In genomic region chr22:39293766-39294368, GRCh38 we compare ENCODE assay signal across 17 cellular contexts. TPM values are rescaled to one million over a fixed set of nuclear protein-coding genes. Genes with fewer than 3 reads are reported as not detected.
A peak's percentile ranks its signal among the peaks of the same experiment; 100 is the strongest.
DNase-seq lines count a peak whose midpoint lies in the region; ATAC-seq and TF ChIP-seq lines count a peak whose summit lies in the region.
"Had no signal": no experiment of that assay in that cellular context is flagged by ENCODE, and none has a peak within 500 bp of the region (broad histone marks: within the 10 kb centered on the region; RNA-seq: fewer than 3 reads in every experiment).

No MANE protein-coding gene starts in this region.

- peaks cover 55% of the 10 kb centered on the region for H3K4me1 ChIP-seq in left ventricle myocardium inferior

- H3K36me3 ChIP-seq in left ventricle myocardium inferior: no peaks in the 10 kb centered on the region
- H3K36me3 ChIP-seq: SJSA1 had no signal

- no peak for DNase-seq in left ventricle myocardium inferior
- no peak for DNase-seq in cardiac septum (ENCODE audit: low spot score)
- no peak for DNase-seq in neural crest cell (ENCODE audit: low read depth, low spot score)
- DNase-seq in GM03348 (ENCODE audit: low spot score): no peak
- DNase-seq in HCEC 1CT: no peak
- DNase-seq: CD4-positive, alpha-beta memory T cell; DND-41; GF-D8; GOT3; MV-4-11; NCI-H1436; NCI-H2029 treated with DMSO at 0.1 percent for 48 hours; NCI-H524 had no signal

- ATAC-seq in SK-N-SH treated with all-trans-retinoic acid at 6 μM for 48 hours: no peak
- ATAC-seq in GM19455 (IDR thresholded peaks at IDR 0.05; ENCODE audit: unreplicated experiment): no peak

- TF ChIP-seq CTCF in left ventricle myocardium inferior (IDR thresholded peaks at IDR 0.05; ENCODE audit: borderline replicate concordance) (no peak), neural crest cell (conservative IDR thresholded peaks at IDR 0.05) (no peak)

- no peaks in the 10 kb centered on the region for H3K36me3 Mint-ChIP-seq in dendritic cell treated with granulocyte-macrophage colony-stimulating factor and Interleukin-4, amounts not matched to agents 40 ng/mL and 50 ng/mL, for 4 days (ENCODE audit: low read depth)
- H3K36me3 Mint-ChIP-seq in neural crest cell (ENCODE audit: low read depth): no peaks in the 10 kb centered on the region
- H3K36me3 Mint-ChIP-seq: CD4-positive, alpha-beta memory T cell had no signal

- H3K9me3 ChIP-seq in left ventricle myocardium inferior (replicated peaks): no peaks in the 10 kb centered on the region
- H3K9me3 ChIP-seq: SJSA1 had no signal

- H3K4me1 Mint-ChIP-seq in dendritic cell treated with granulocyte-macrophage colony-stimulating factor and Interleukin-4, amounts not matched to agents 40 ng/mL and 50 ng/mL, for 4 days (ENCODE audit: low read depth): peaks cover 89% of the 10 kb centered on the region
- H3K4me1 Mint-ChIP-seq in neural crest cell: peaks cover 28% of the 10 kb centered on the region

- H3K27ac Mint-ChIP-seq in dendritic cell treated with granulocyte-macrophage colony-stimulating factor and Interleukin-4, amounts not matched to agents 40 ng/mL and 50 ng/mL, for 4 days: peak overlapping the region; percentile 99
- peak overlapping the region; percentile 57 for H3K27ac Mint-ChIP-seq in neural crest cell (ENCODE audit: unreplicated experiment)
- H3K27ac Mint-ChIP-seq: CD4-positive, alpha-beta memory T cell had no signal

- no peak overlapping the region for H3K4me3 ChIP-seq in left ventricle myocardium inferior
- H3K4me3 ChIP-seq: SJSA1 had no signal

- intact Hi-C loops in left ventricle myocardium inferior (cut with micrococcal nuclease): no loop called here
- intact Hi-C loops in cardiac septum (cut with DNase I): no loop called here
- intact Hi-C loops in dendritic cell treated with granulocyte-macrophage colony-stimulating factor and Interleukin-4, amounts not matched to agents 40 ng/mL and 50 ng/mL, for 4 days (cut with micrococcal nuclease): no loop called here

- peak overlapping the region; percentile 90 for H3K27ac ChIP-seq in left ventricle myocardium inferior (replicated peaks)
- H3K27ac ChIP-seq: SJSA1 had no signal

- H3K27me3 ChIP-seq in left ventricle myocardium inferior (ENCODE audit: low read depth): no peaks in the 10 kb centered on the region
- H3K27me3 ChIP-seq: SJSA1 had no signal

- H3K9me3 Mint-ChIP-seq in dendritic cell treated with granulocyte-macrophage colony-stimulating factor and Interleukin-4, amounts not matched to agents 40 ng/mL and 50 ng/mL, for 4 days: no peaks in the 10 kb centered on the region
- no peaks in the 10 kb centered on the region for H3K9me3 Mint-ChIP-seq in neural crest cell
- H3K9me3 Mint-ChIP-seq: CD4-positive, alpha-beta memory T cell had no signal

- no peak overlapping the region for H3K4me3 Mint-ChIP-seq in dendritic cell treated with granulocyte-macrophage colony-stimulating factor and Interleukin-4, amounts not matched to agents 40 ng/mL and 50 ng/mL, for 4 days
- H3K4me3 Mint-ChIP-seq in neural crest cell: no peak overlapping the region
- H3K4me3 Mint-ChIP-seq: CD4-positive, alpha-beta memory T cell had no signal

- peaks cover 5% of the 10 kb centered on the region for H3K27me3 Mint-ChIP-seq in dendritic cell treated with granulocyte-macrophage colony-stimulating factor and Interleukin-4, amounts not matched to agents 40 ng/mL and 50 ng/mL, for 4 days
- H3K27me3 Mint-ChIP-seq in neural crest cell (ENCODE audit: low read depth): no peaks in the 10 kb centered on the region

TF ChIP-seq in SK-N-SH treated with all-trans-retinoic acid at 6 μM for 48 hours, 23 proteins besides CTCF, POLR2A, EP300 and RAD21:
- TF ChIP-seq SNAI2 (CRISPR knock-in tag; IDR thresholded peaks at IDR 0.05) (no peak), ESRRG (CRISPR knock-in tag; IDR thresholded peaks at IDR 0.05) (no peak), CSRNP3 (CRISPR knock-in tag; IDR thresholded peaks at IDR 0.05) (no peak), ZNF8 (CRISPR knock-in tag; IDR thresholded peaks at IDR 0.05) (no peak), TOX (CRISPR knock-in tag; IDR thresholded peaks at IDR 0.05; ENCODE audit: borderline replicate concordance) (no peak), OSR1 (CRISPR knock-in tag; IDR thresholded peaks at IDR 0.05) (no peak), ZNF70 (CRISPR knock-in tag; IDR thresholded peaks at IDR 0.05) (no peak), CSDC2 (CRISPR knock-in tag; IDR thresholded peaks at IDR 0.05) (no peak), GLIS3 (CRISPR knock-in tag; IDR thresholded peaks at IDR 0.05) (no peak), RARB (CRISPR knock-in tag; IDR thresholded peaks at IDR 0.05) (no peak), ISL1 (CRISPR knock-in tag; IDR thresholded peaks at IDR 0.05) (no peak), BACH2 (CRISPR knock-in tag; IDR thresholded peaks at IDR 0.05; ENCODE audit: borderline replicate concordance) (no peak), CREB5 (CRISPR knock-in tag; IDR thresholded peaks at IDR 0.05; ENCODE audit: low read depth) (no peak), ZNF565 (CRISPR knock-in tag; conservative IDR thresholded peaks at IDR 0.05; ENCODE audit: low read depth) (no peak), TCF4 (CRISPR knock-in tag; IDR thresholded peaks at IDR 0.05; ENCODE audit: borderline replicate concordance) (no peak), PPARA (CRISPR knock-in tag; IDR thresholded peaks at IDR 0.05; ENCODE audit: borderline replicate concordance) (no peak), ZFP30 (CRISPR knock-in tag; IDR thresholded peaks at IDR 0.05) (no peak), TSHZ2 (CRISPR knock-in tag; IDR thresholded peaks at IDR 0.05) (no peak), ARNTL (CRISPR knock-in tag; IDR thresholded peaks at IDR 0.05; ENCODE audit: borderline replicate concordance, low read depth) (no peak), ZC3H10 (CRISPR knock-in tag; IDR thresholded peaks at IDR 0.05) (no peak)

RNA-seq across cellular contexts. Expression of gene RPL3, which starts 25.6 kb away (rescaled TPM):
- total RNA-seq in left ventricle myocardium inferior (325 TPM), cardiac septum (317 TPM), neural crest cell (2,294 and 2,333 TPM in 2 replicates)

RNA-seq across cellular contexts. Expression of gene PDGFB, which starts 49.1 kb away (rescaled TPM):
- total RNA-seq in left ventricle myocardium inferior (17.2 TPM), cardiac septum (21.2 TPM), neural crest cell (0.16 and 0.80 TPM in 2 replicates)

RNA-seq across cellular contexts. Expression of gene SYNGR1, which starts 55.9 kb away (rescaled TPM):
- 37.7 TPM for total RNA-seq in left ventricle myocardium inferior
- total RNA-seq in cardiac septum: 41.1 TPM
- 30.0 and 30.4 TPM in 2 replicates for total RNA-seq in neural crest cell
- total RNA-seq: CD4-positive, alpha-beta memory T cell had no signal

Comparison
In these comparisons a context has a peak if more than half of its experiments do, and no peak if none do; other contexts are left out.
1. RNA of gene PDGFB, which starts 49.1 kb away (total RNA-seq): 21.2 TPM in cardiac septum (single experiment) and 17.2 TPM in left ventricle myocardium inferior (single experiment); 0.16 to 0.80 TPM in neural crest cell; every median in the first group is over 10 times any median in the second.